Comparison of ENCODE assay signal across 11 cellular contexts in genomic region chr6:116393430-116393829, GRCh38. TPM values are rescaled to one million over a fixed set of nuclear protein-coding genes. Genes with fewer than 3 reads are reported as not detected.
DNase-seq lines count a peak whose midpoint lies in the region; ATAC-seq, FAIRE-seq and TF ChIP-seq lines count a peak whose summit lies in the region.
"Had no signal": no experiment of that assay in that cellular context is flagged by ENCODE, and none has a peak within 500 bp of the region (broad histone marks: within the 10 kb centered on the region; RNA-seq: fewer than 3 reads in every experiment).

No MANE protein-coding gene starts in this region.

- in situ Hi-C loops in GM12878 (cut with MboI), result no loop called here

- 14% methylated on average over 1 of the region's 1 CpG for WGBS in GM12878 (ENCODE audit: insufficient coverage, insufficient replicate concordance, low lambda C conversion rate, missing lambda C conversion rate)
- 52 to 62% (median 55%) methylated on average over 1 of the region's 1 CpG for WGBS in heart left ventricle, 4 donors

- H3K27me3 ChIP-seq in GM12878 (replicated peaks in 1 of 2; ENCODE audit: control insufficient read depth in 2 of 2, insufficient read depth in 2 of 2, low read length in 1 of 2) (no peaks in the 10 kb centered on the region), heart left ventricle (no peaks in the 10 kb centered on the region)

- H3K79me2 ChIP-seq in GM12878 (ENCODE audit: control insufficient read depth, insufficient read depth, low read length), result peaks cover 96% of the 10 kb centered on the region

- H4K20me1 ChIP-seq in GM12878 (ENCODE audit: control insufficient read depth, insufficient read depth), result no peaks in the 10 kb centered on the region

- POLR2A ChIA-PET in GM12878 (lab: Charles Lee), result interaction anchor here (2.7 to 7.0 kb wide), 2 partner anchors 10 to 15 kb away, joined by 14 to 43 read pairs; no protein-coding TSS in a partner anchor

- SMC1A ChIA-PET in GM12878 (lab: Charles Lee; ENCODE audit: uncharacterized antibody, unreplicated experiment), result interaction anchor here (0.6 to 9.4 kb wide), 18 partner anchors 10 to 142 kb away, joined by 3 to 101 read pairs (median 5); partner anchors contain the start of genes DSE and TSPYL1

- TF ChIP-seq POLR2A in GM12878 (IDR thresholded peaks at IDR 0.05; ENCODE audit: low read depth, low read length), result no peak
- no peak for TF ChIP-seq POLR2A in heart left ventricle (IDR thresholded peaks at IDR 0.05)

- H3K4me1 ChIP-seq in GM12878 (ENCODE audit: control insufficient read depth, insufficient read depth, low read length) (peaks cover 81% of the 10 kb centered on the region), heart left ventricle (peaks cover 0 to 71% (median 10%) of the 10 kb centered on the region in 12 donors)

- no peak for DNase-seq in GM12878 (ENCODE audit: low read depth, low spot score)
- DNase-seq in omental fat pad (ENCODE audit: low spot score), result no peak
- no peak for DNase-seq in posterior cingulate gyrus
- no peak for DNase-seq in heart left ventricle
- no peak for DNase-seq in anterior cingulate cortex (lab: John Stamatoyannopoulos, UW)
- DNase-seq in NCI-H2171 (lab: John Stamatoyannopoulos, UW), result no peak
- DNase-seq: head of caudate nucleus, NCI-H524 had no signal

- TF ChIP-seq EP300 in GM12878 (IDR thresholded peaks at IDR 0.05; ENCODE audit: borderline replicate concordance in 1 of 2, control insufficient read depth in 1 of 2, low read depth in 2 of 2, low read length in 2 of 2), result no peak

- BruUV-seq in GM12878 (replicated peaks; lab: Mats Ljungman, UMichigan), result no TSS peak

- peak; percentile 31; the same call in 1 of the 2 replicates for TF ChIP-seq CTCF in GM12874 (IDR thresholded peaks at IDR 0.05; ENCODE audit: insufficient read depth, low read depth, low read length)
- peak; percentile 16 to 40 (median 33); a peak in 4 of 6 replicates for TF ChIP-seq CTCF in GM12878 (IDR thresholded peaks at IDR 0.05 in 2 of 3, conservative IDR thresholded peaks at IDR 0.05 in 1 of 3; ENCODE audit: control insufficient read depth in 2 of 3, extremely low read depth in 1 of 3, insufficient read depth in 1 of 3, low read depth in 3 of 3, low read length in 3 of 3)
- TF ChIP-seq CTCF in omental fat pad (IDR thresholded peaks at IDR 0.05), result no peak
- peak in 1 of 12 donors; percentile 6 for TF ChIP-seq CTCF in heart left ventricle (IDR thresholded peaks at IDR 0.05)

- TF ChIP-seq RAD21 in GM12878 (IDR thresholded peaks at IDR 0.05; ENCODE audit: insufficient read depth, low read depth, low read length), result peak; percentile 32; the same call in 1 of the 2 replicates

- H2AFZ ChIP-seq in GM12878 (ENCODE audit: control insufficient read depth, low read depth, low read length), result no peak overlapping the region

- intact Hi-C loops in GM12878 (cut with micrococcal nuclease; ENCODE audit: unreplicated experiment), result loop anchor here (2.0 kb wide), 1 partner anchor 13 kb away; no protein-coding TSS in a partner anchor
- intact Hi-C loops in posterior cingulate gyrus (cut with DNase I), result no loop called here
- intact Hi-C loops in heart left ventricle (cut with DNase I), result no loop called here

- no peaks in the 10 kb centered on the region; the same call in 2 of the 3 replicates for H3K9me3 ChIP-seq in GM12878 (replicated peaks; ENCODE audit: control insufficient read depth, insufficient read depth, low read length)
- no peaks in the 10 kb centered on the region for H3K9me3 ChIP-seq in heart left ventricle

- RAD21 ChIA-PET in GM12878 (lab: Charles Lee; ENCODE audit: unreplicated experiment), result interaction anchor here (0.6 to 3.6 kb wide), 18 partner anchors 8 to 137 kb away, joined by 3 to 22 read pairs (median 5); partner anchors contain the start of gene DSE

- H3K4me3 ChIP-seq in GM12878, result peak overlapping the region; percentile 22; the same call in 1 of the 2 replicates
- H3K4me3 ChIP-seq in heart left ventricle, result no peak overlapping the region

- H3K27ac ChIP-seq in GM12878 (ENCODE audit: control insufficient read depth, insufficient read depth), result peak overlapping the region; percentile 54
- peak overlapping the region in 1 of 12 donors; percentile 83 for H3K27ac ChIP-seq in heart left ventricle

- H3K4me2 ChIP-seq in GM12878 (ENCODE audit: control insufficient read depth, insufficient read depth), result peak overlapping the region; percentile 47; the same call in 1 of the 2 replicates

- no peak for FAIRE-seq in GM12878 (lab: Jason Lieb, UNC)
- FAIRE-seq: HTR-8/SVneo had no signal

- H3K9ac ChIP-seq in GM12878 (ENCODE audit: control insufficient read depth, insufficient read depth, low read length), result no peak overlapping the region

- CTCF ChIA-PET in GM12878 (lab: Yijun Ruan, JAX), result interaction anchor here (0.6 to 6.5 kb wide), 39 partner anchors 9 to 193 kb away, joined by 3 to 85 read pairs (median 4); partner anchors contain the start of genes DSE and RWDD1

- peak; percentile 31 for ATAC-seq in HG02885 (IDR thresholded peaks at IDR 0.05; ENCODE audit: poor library complexity, unreplicated experiment)
- ATAC-seq in GM12878, result peak; percentile 71
- ATAC-seq in omental fat pad (ENCODE audit: low FRiP score), result peak; percentile 48
- ATAC-seq in heart left ventricle, result no peak

- H3K36me3 ChIP-seq in GM12878 (ENCODE audit: control insufficient read depth in 2 of 2, insufficient read depth in 2 of 2, low read length in 1 of 2), result no peaks in the 10 kb centered on the region
- H3K36me3 ChIP-seq in heart left ventricle, result no peaks in the 10 kb centered on the region

TF ChIP-seq in GM12878, 131 proteins besides CTCF, POLR2A, EP300 and RAD21 (continues in another document):
- TF ChIP-seq ASH2L (IDR thresholded peaks at IDR 0.05; ENCODE audit: borderline replicate concordance, low read depth) (no peak), IKZF1 (conservative IDR thresholded peaks at IDR 0.05) (no peak), YY1 (IDR thresholded peaks at IDR 0.05; ENCODE audit: low read depth, low read length) (no peak), SREBF2 (IDR thresholded peaks at IDR 0.05; ENCODE audit: low read length) (no peak), POLR2AphosphoS2 (IDR thresholded peaks at IDR 0.05; ENCODE audit: low read depth, low read length) (no peak), SREBF1 (IDR thresholded peaks at IDR 0.05; ENCODE audit: low read length) (no peak), PRDM15 (CRISPR knock-in tag; IDR thresholded peaks at IDR 0.05) (no peak), HCFC1 (IDR thresholded peaks at IDR 0.05; ENCODE audit: low read length) (no peak), TAF1 (IDR thresholded peaks at IDR 0.05; ENCODE audit: borderline replicate concordance, low read depth, low read length) (no peak)

RNA-seq across cellular contexts. Expression of gene DSE, which starts 22.7 kb away (rescaled TPM):
- total RNA-seq in GM12878 (2013; cell fraction: nucleolus; rRNA removed), result 131 and 135 TPM in 2 replicates
- total RNA-seq in GM12878 (2014; rRNA removed), result 65.3 and 77.4 TPM in 2 replicates
- total RNA-seq in GM12878 (2014; rRNA removed; fragmentation: Illumina TruSeq; extraction: Trizol), result 62.3 and 63.9 TPM in 2 replicates
- 75.1 and 76.4 TPM in 2 replicates for total RNA-seq in GM12878 (2021)
- 20.3 TPM for polyA plus RNA-seq in GM12878 (2011; ENCODE audit: low read depth)
- polyA plus RNA-seq in GM12878 (2011; rRNA removed), result 12.2 and 12.6 TPM in 2 replicates
- 6.7 and 9.5 TPM in 2 replicates for polyA plus RNA-seq in GM12878 (2011; cell fraction: cytosol; rRNA removed)
- 14.6 and 17.6 TPM in 2 replicates for polyA plus RNA-seq in GM12878 (2011; cell fraction: nucleus; rRNA removed)
- polyA plus RNA-seq in GM12878 (2012), result 22.5 and 29.0 TPM in 2 replicates
- 51.8 and 58.9 TPM in 2 replicates for polyA plus RNA-seq in GM12878 (2014; fragmentation: Illumina TruSeq; extraction: Trizol)
- polyA plus RNA-seq in GM12878 (2014; fragmentation: Nextera tagmentation; extraction: Ambion mirVana), result 10 to 100 TPM; 17.1 to 24.2 TPM
- polyA plus RNA-seq in GM12878 (2014; rRNA removed), result 35.9 and 38.6 TPM in 2 replicates
- polyA plus RNA-seq in GM12878 (2016; fragmentation: Nextera tagmentation; extraction: Ambion mirVana), result 10 to 100 TPM; 43.0 TPM
- 23.2 and 26.4 TPM in 2 replicates for polyA minus RNA-seq in GM12878 (2011; rRNA and poly(A)+ RNA removed)
- 3.8 and 3.9 TPM in 2 replicates for polyA minus RNA-seq in GM12878 (2011; cell fraction: cytosol; rRNA and poly(A)+ RNA removed)
- 17.5 and 26.1 TPM in 2 replicates for polyA minus RNA-seq in GM12878 (2011; cell fraction: nucleus; rRNA and poly(A)+ RNA removed)
- 100 to 1,000 TPM in 2 of 4 donors, 10 to 100 TPM in 2; 80.9 to 145 (median 100) TPM for total RNA-seq in omental fat pad
- total RNA-seq in heart left ventricle, result 10 to 100 TPM in 8 of 9 donors, 1 to 10 TPM in 1; 9.7 to 37.3 (median 11.1) TPM
- 1 to 10 TPM; 3.2 to 6.3 TPM for polyA plus RNA-seq in heart left ventricle

Comparison
In these comparisons a context has a peak if more than half of its experiments do, and no peak if none do; other contexts are left out.
1. CTCF ChIP-seq: peak in GM12874 (single experiment) and GM12878 (3 of 3); none in omental fat pad (0 of 3).
2. ATAC-seq: peak in HG02885 (single experiment), GM12878 (single experiment) and omental fat pad (single experiment); none in heart left ventricle (0 of 4).